In the genomic region with DNA sequence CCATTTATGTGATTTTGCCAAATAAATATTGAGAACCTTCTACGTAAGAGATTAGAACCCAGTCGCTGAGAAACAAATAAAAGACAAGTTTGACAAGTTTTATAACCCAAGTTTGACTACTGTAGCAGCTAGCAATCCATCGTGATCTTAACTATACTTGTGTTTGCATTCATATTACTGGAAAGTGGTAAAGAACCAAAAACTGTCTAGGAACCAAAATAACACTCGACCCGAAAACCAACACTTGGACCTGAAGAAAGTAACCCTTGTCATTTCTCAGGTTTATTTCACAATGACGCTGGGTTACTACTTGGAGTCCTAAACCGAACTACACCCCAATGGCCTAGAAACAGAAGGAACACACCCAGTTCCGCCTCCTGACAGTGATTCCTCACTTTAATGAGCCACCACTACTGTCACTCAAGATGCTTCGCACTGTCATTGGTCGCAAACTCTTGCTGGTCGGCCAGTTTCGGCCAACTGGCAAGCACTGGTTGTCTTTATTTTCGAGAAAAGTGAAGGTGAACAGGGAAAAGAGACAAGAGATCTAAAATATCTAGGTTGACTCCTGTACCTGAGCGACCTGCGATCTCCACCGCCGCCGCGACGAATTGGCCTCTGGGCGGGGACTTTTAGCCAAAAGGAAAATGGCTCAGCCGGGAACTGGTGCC, we compare ENCODE assay signal across 8 cellular contexts. TPM values are rescaled to one million over a fixed set of nuclear protein-coding genes. Genes with fewer than 3 reads are reported as not detected.
DNase-seq lines count a peak whose midpoint lies in the region; ATAC-seq and TF ChIP-seq lines count a peak whose summit lies in the region.

No MANE protein-coding gene starts in this region.

- H3K27me3 ChIP-seq in heart right ventricle = no peaks in the 10 kb centered on the region

- WGBS in heart right ventricle, 2 donors = 1% methylated on average over 22 of the region's 22 CpGs

- peaks cover 0 to 9% (median 0%) of the 10 kb centered on the region in 11 donors for H3K9me3 ChIP-seq in heart right ventricle

- peaks cover 8% of the 10 kb centered on the region for H3K9me3 Mint-ChIP-seq in T-helper 1 cell treated with Interleukin-12 subunit alpha and Interleukin-12 subunit beta and Interleukin-4 antibody, amounts not matched to agents 30 μg/mL and 1 μg/mL, for 36 hours
- no peaks in the 10 kb centered on the region for H3K9me3 Mint-ChIP-seq in type B pancreatic cell

- H3K4me3 ChIP-seq in heart right ventricle = peak overlapping the region; percentile 69 to 91 (median 83)

- in situ Hi-C loops in GM13976 (cut with MboI; ENCODE audit: low sequenced_read_pairs, unreplicated experiment) = no loop called here

- no peaks in the 10 kb centered on the region for H3K27me3 Mint-ChIP-seq in T-helper 1 cell treated with Interleukin-12 subunit alpha and Interleukin-12 subunit beta and Interleukin-4 antibody, amounts not matched to agents 30 μg/mL and 1 μg/mL, for 36 hours (ENCODE audit: low read depth)
- H3K27me3 Mint-ChIP-seq in type B pancreatic cell = no peaks in the 10 kb centered on the region

- DNase-seq in GM13976 (ENCODE audit: low spot score) = peak; percentile 87
- peak; percentile 70 for DNase-seq in NCI-H146 treated with DMSO at 0.1 percent for 48 hours (lab: John Stamatoyannopoulos, UW; ENCODE audit: unreplicated experiment)
- DNase-seq in amniotic stem cell (lab: John Stamatoyannopoulos, UW) = peak; percentile 83
- DNase-seq in heart right ventricle = peak; percentile 57 to 88
- peak; percentile 99 for DNase-seq in pons (ENCODE audit: low spot score)
- DNase-seq in type B pancreatic cell (ENCODE audit: extremely low spot score, unreplicated experiment) = no peak

- peaks cover 15% of the 10 kb centered on the region for H3K36me3 Mint-ChIP-seq in T-helper 1 cell treated with Interleukin-12 subunit alpha and Interleukin-12 subunit beta and Interleukin-4 antibody, amounts not matched to agents 30 μg/mL and 1 μg/mL, for 36 hours (ENCODE audit: low read depth)
- peaks cover 17% of the 10 kb centered on the region for H3K36me3 Mint-ChIP-seq in type B pancreatic cell

- peak overlapping the region; percentile 100 for H3K27ac Mint-ChIP-seq in T-helper 1 cell treated with Interleukin-12 subunit alpha and Interleukin-12 subunit beta and Interleukin-4 antibody, amounts not matched to agents 30 μg/mL and 1 μg/mL, for 36 hours
- peak overlapping the region; percentile 100 for H3K27ac Mint-ChIP-seq in type B pancreatic cell

- peaks cover 5 to 54% (median 46%) of the 10 kb centered on the region in 9 donors for H3K4me1 ChIP-seq in heart right ventricle

- H3K27ac ChIP-seq in heart right ventricle = peak overlapping the region; percentile 95 to 98 (median 96)

- ATAC-seq in HG02885 (IDR thresholded peaks at IDR 0.05; ENCODE audit: poor library complexity, unreplicated experiment) (peak; percentile 97), heart right ventricle (peak; percentile 97 to 99 (median 98))

- peak overlapping the region; percentile 90 for H3K4me3 Mint-ChIP-seq in T-helper 1 cell treated with Interleukin-12 subunit alpha and Interleukin-12 subunit beta and Interleukin-4 antibody, amounts not matched to agents 30 μg/mL and 1 μg/mL, for 36 hours
- H3K4me3 Mint-ChIP-seq in type B pancreatic cell = peak overlapping the region; percentile 100

- no peak for TF ChIP-seq CTCF in GM13976 (IDR thresholded peaks at IDR 0.05; ENCODE audit: borderline replicate concordance, control extremely low read depth, extremely low read depth, insufficient read depth, missing control alignments)
- no peak for TF ChIP-seq CTCF in heart right ventricle (IDR thresholded peaks at IDR 0.05)
- TF ChIP-seq CTCF in type B pancreatic cell (conservative IDR thresholded peaks at IDR 0.05) = peak; percentile 33

- intact Hi-C loops in heart right ventricle (cut with DNase I) = no loop called here

- peaks cover 33% of the 10 kb centered on the region for H3K4me1 Mint-ChIP-seq in T-helper 1 cell treated with Interleukin-12 subunit alpha and Interleukin-12 subunit beta and Interleukin-4 antibody, amounts not matched to agents 30 μg/mL and 1 μg/mL, for 36 hours (ENCODE audit: low read depth)
- peaks cover 14% of the 10 kb centered on the region for H3K4me1 Mint-ChIP-seq in type B pancreatic cell (ENCODE audit: unreplicated experiment)

- H3K36me3 ChIP-seq in heart right ventricle = peaks cover 0 to 12% (median 0%) of the 10 kb centered on the region in 9 donors

RNA-seq across cellular contexts. Expression of gene FBXO8, which starts 0.5 kb away (rescaled TPM):
- total RNA-seq in heart right ventricle = 10 to 100 TPM; 22.2 to 40.0 (median 29.4) TPM
- 10 to 100 TPM; 18.3 to 19.1 TPM for polyA plus RNA-seq in heart right ventricle
- total RNA-seq in type B pancreatic cell (ENCODE audit: low replicate concordance) = 17.7 and 25.1 TPM in 2 replicates

RNA-seq across cellular contexts. Expression of gene CEP44, which starts 0.7 kb away (rescaled TPM):
- total RNA-seq in heart right ventricle (10 to 100 TPM in 9 of 10 donors, 1 to 10 TPM in 1; 8.9 to 16.1 (median 12.4) TPM), type B pancreatic cell (ENCODE audit: low replicate concordance) (15.2 and 19.1 TPM in 2 replicates)
- 10 to 100 TPM in 1 of 2 donors, 1 to 10 TPM in 1; 3.9 to 12.9 TPM for polyA plus RNA-seq in heart right ventricle
